17 cellular contexts compared by ENCODE assay signal in the genomic region with DNA sequence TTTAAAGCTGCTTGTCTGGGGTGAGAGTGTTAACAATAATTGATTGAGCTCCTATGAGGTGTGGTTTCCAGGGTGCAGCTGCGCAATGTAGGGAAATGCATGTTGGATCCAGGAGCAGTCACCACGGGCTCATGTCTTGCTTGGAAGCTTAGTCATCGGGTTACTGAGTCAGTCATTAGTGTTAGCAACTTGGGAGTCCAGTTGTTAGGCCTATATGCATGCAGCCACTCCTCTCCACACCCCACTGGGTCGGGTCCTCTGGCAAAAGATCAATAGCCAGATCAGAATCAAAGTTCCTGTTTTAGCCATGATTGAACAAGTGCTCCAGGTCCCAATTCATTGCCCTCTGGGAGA.
DNase-seq lines count a peak whose midpoint lies in the region; FAIRE-seq and TF ChIP-seq lines count a peak whose summit lies in the region.
"Had no signal": no experiment of that assay in that cellular context is flagged by ENCODE, and none has a peak within 500 bp of the region (broad histone marks: within the 10 kb centered on the region; RNA-seq: fewer than 3 reads in every experiment).

No MANE protein-coding gene starts in this region.

- no peak overlapping the region for H4K91ac ChIP-seq in H1 (replicated peaks; ENCODE audit: insufficient read length, low read length)

- no peak overlapping the region for H2BK120ac ChIP-seq in H1 (replicated peaks; ENCODE audit: low read depth, low read length)

- H3K9ac ChIP-seq in H1 (replicated peaks in 1 of 4; ENCODE audit: extremely low read depth in 1 of 4, low read depth in 3 of 4, low read length in 3 of 4), result no peak overlapping the region
- H3K9ac ChIP-seq: SK-N-SH had no signal

- H3K79me2 ChIP-seq in H1 (ENCODE audit: control insufficient read depth in 1 of 2, insufficient read depth in 2 of 2, low read length in 2 of 2), result no peaks in the 10 kb centered on the region

- no peak overlapping the region for H4K5ac ChIP-seq in H1 (ENCODE audit: insufficient read length, low read depth, low read length)

- CTCF ChIA-PET in H1 (lab: Charles Lee; ENCODE audit: partially characterized antibody), result interaction anchor here (0.7 to 4.7 kb wide), 10 partner anchors 16 to 227 kb away, joined by 3 to 22 read pairs (median 3); no protein-coding TSS in a partner anchor

- H3K4ac ChIP-seq in H1 (replicated peaks; ENCODE audit: insufficient read length, low read depth, low read length), result no peak overlapping the region

- H2AFZ ChIP-seq in H1 (ENCODE audit: low read length), result no peak overlapping the region

- H2BK5ac ChIP-seq in H1 (ENCODE audit: low read depth, low read length), result peak overlapping the region; percentile 26; the same call in 1 of the 2 replicates

- peak; percentile 42 for DNase-seq in NCI-H524 treated with DMSO at 0.1 percent for 48 hours (lab: John Stamatoyannopoulos, UW)
- DNase-seq in NCI-H524 (lab: John Stamatoyannopoulos, UW), result no peak
- DNase-seq in H1 (ENCODE audit: low read depth in 1 of 2, low spot score in 2 of 2), result no peak
- DNase-seq in kidney tubule cell (ENCODE audit: low spot score), result peak; percentile 70
- peak; percentile 61 for DNase-seq in ureter (ENCODE audit: low spot score)
- DNase-seq in activated gamma-delta T cell treated with Interleukin-2 at 50 U/mL for 16 hours, result no peak
- DNase-seq in NCI-H2227 treated with DMSO at 0.1 percent for 48 hours (lab: John Stamatoyannopoulos, UW), result no peak
- no peak for DNase-seq in anterior cingulate cortex (lab: John Stamatoyannopoulos, UW)
- DNase-seq: activated CD4-positive, alpha-beta T cell treated with anti-CD3 and anti-CD28 coated beads for 1 hour; activated CD8-positive, alpha-beta memory T cell treated with anti-CD3 and anti-CD28 coated beads for 24 hours; activated naive CD8-positive, alpha-beta T cell treated with anti-CD3 and anti-CD28 coated beads for 36 hours; HCEC 1CT; lower lobe of right lung; NCI-H1436 treated with DMSO at 0.1 percent for 48 hours had no signal

- no peaks in the 10 kb centered on the region for H3K23me2 ChIP-seq in H1 (ENCODE audit: low read depth, low read length)

- H3K79me1 ChIP-seq in H1 (ENCODE audit: low read depth, low read length), result no peaks in the 10 kb centered on the region

- H3K18ac ChIP-seq in H1 (ENCODE audit: extremely low read depth, low read length), result peak overlapping the region; percentile 25; the same call in 1 of the 2 replicates

- no peak overlapping the region for H3K23ac ChIP-seq in H1 (ENCODE audit: insufficient read length)

- no peak overlapping the region for H3K4me2 ChIP-seq in H1 (ENCODE audit: insufficient read depth in 1 of 2, low read depth in 2 of 2, low read length in 2 of 2)
- H3K4me2 ChIP-seq: SK-N-SH had no signal

- H4K8ac ChIP-seq in H1 (ENCODE audit: extremely low read depth, insufficient read depth, low read length), result no peak overlapping the region

- WGBS in H1 (ENCODE audit: extremely low coverage in 1 of 2, insufficient coverage in 1 of 2, insufficient read length in 1 of 2, insufficient replicate concordance in 2 of 2, low coverage in 1 of 2, low lambda C conversion rate in 2 of 2, missing lambda C conversion rate in 1 of 2), 2 experiments, result 86% methylated on average over 4 of the region's 4 CpGs; no CpG with 5 or more reads in 1 of the 2 experiments

- H2BK12ac ChIP-seq in H1 (ENCODE audit: low read depth, low read length), result no peak overlapping the region

- H2AK5ac ChIP-seq in H1 (ENCODE audit: low read depth, low read length), result peak overlapping the region; percentile 6; the same call in 1 of the 2 replicates

- no peak overlapping the region for H3K14ac ChIP-seq in H1 (ENCODE audit: insufficient read length)

- no peak for TF ChIP-seq EP300 in H1 (IDR thresholded peaks at IDR 0.05; ENCODE audit: borderline replicate concordance in 1 of 2, low read depth in 2 of 2, low read length in 2 of 2)

- no peaks in the 10 kb centered on the region for H3K36me3 ChIP-seq in H1 (ENCODE audit: control insufficient read depth in 2 of 4, insufficient read depth in 4 of 4, low read length in 3 of 4)
- H3K36me3 ChIP-seq: lower lobe of right lung had no signal

- FAIRE-seq in H1 (lab: Jason Lieb, UNC), result no peak

- H2BK15ac ChIP-seq in H1 (ENCODE audit: low read length), result no peak overlapping the region

- H3K4me3 ChIP-seq in H1 (ENCODE audit: extremely low read depth in 1 of 4, insufficient read depth in 2 of 4, low read depth in 3 of 4, low read length in 4 of 4), result no peak overlapping the region
- H3K4me3 ChIP-seq: lower lobe of right lung had no signal

- H3K4me1 ChIP-seq in H1 (replicated peaks in 1 of 4; ENCODE audit: control insufficient read depth in 3 of 4, insufficient read depth in 4 of 4, low read length in 3 of 4), result peaks cover 0 to 15% (median 5%) of the 10 kb centered on the region in 4 experiments; a peak in 6 of 7 replicates
- H3K4me1 ChIP-seq: Caco-2, lower lobe of right lung had no signal

- TF ChIP-seq RAD21 in H1 (IDR thresholded peaks at IDR 0.05 in 1 of 2, conservative IDR thresholded peaks at IDR 0.05 in 1 of 2; ENCODE audit: low read depth in 2 of 2, low read length in 2 of 2), result no peak

- no peak overlapping the region; the same call in 1 of the 2 replicates for H2BK20ac ChIP-seq in H1 (ENCODE audit: low read length)

- no peak overlapping the region for H3K56ac ChIP-seq in H1 (replicated peaks; ENCODE audit: insufficient read length, low read depth, low read length)

- no peak for TF ChIP-seq POLR2A in H1 (IDR thresholded peaks at IDR 0.05; ENCODE audit: control extremely low read depth in 1 of 2, low read depth in 2 of 2, low read length in 2 of 2)

- no peak overlapping the region for H3K27ac ChIP-seq in H1 (ENCODE audit: low read depth, low read length)
- H3K27ac ChIP-seq: 22Rv1, lower lobe of right lung had no signal

- POLR2A ChIA-PET in H1 (lab: Charles Lee; ENCODE audit: partially characterized antibody), result interaction anchor here (1.0 to 1.3 kb wide), 2 partner anchors 9 to 197 kb away, joined by 3 to 4 read pairs; no protein-coding TSS in a partner anchor

- H4K20me1 ChIP-seq in H1 (replicated peaks in 1 of 2; ENCODE audit: control insufficient read depth in 1 of 2, insufficient read depth in 2 of 2, low read length in 2 of 2), result no peaks in the 10 kb centered on the region

- no peaks in the 10 kb centered on the region for H3K9me3 ChIP-seq in H1 (ENCODE audit: insufficient read depth in 2 of 2, low read depth in 1 of 2, low read length in 1 of 2)
- H3K9me3 ChIP-seq: Caco-2, lower lobe of right lung, SK-N-SH had no signal

- H3K27me3 ChIP-seq in H1 (replicated peaks in 1 of 4; ENCODE audit: control insufficient read depth in 3 of 4, extremely low read depth in 1 of 4, insufficient read depth in 3 of 4, low read length in 3 of 4), result no peaks in the 10 kb centered on the region

- TF ChIP-seq CTCF in H1 (IDR thresholded peaks at IDR 0.05; ENCODE audit: control extremely low read depth in 1 of 3, insufficient read depth in 1 of 3, low read depth in 1 of 3, low read length in 3 of 3), result no peak

TF ChIP-seq in H1, 55 proteins besides CTCF, POLR2A, EP300 and RAD21 (continues in another document):
- TF ChIP-seq SP2 (IDR thresholded peaks at IDR 0.05; ENCODE audit: low read length) (no peak), RBBP5 (IDR thresholded peaks at IDR 0.05; ENCODE audit: borderline replicate concordance, low read depth, low read length) (no peak)

Comparison
In these comparisons a context has a peak if more than half of its experiments do, and no peak if none do; other contexts are left out.
1. DNase-seq: peak in NCI-H524 treated with DMSO at 0.1 percent for 48 hours (single experiment), kidney tubule cell (single experiment) and ureter (single experiment); none in NCI-H524 (0 of 2), H1 (0 of 2), activated gamma-delta T cell treated with Interleukin-2 at 50 U/mL for 16 hours (single experiment), NCI-H2227 treated with DMSO at 0.1 percent for 48 hours (single experiment) and anterior cingulate cortex (0 of 58).